9 cellular contexts compared by ENCODE assay signal in genomic region chr16:4501071-4501478, GRCh38. TPM values are rescaled to one million over a fixed set of nuclear protein-coding genes. Genes with fewer than 3 reads are reported as not detected.
DNase-seq lines count a peak whose midpoint lies in the region; ATAC-seq and TF ChIP-seq lines count a peak whose summit lies in the region.
"Had no signal": no experiment of that assay in that cellular context is flagged by ENCODE, and none has a peak within 500 bp of the region (broad histone marks: within the 10 kb centered on the region; RNA-seq: fewer than 3 reads in every experiment).

No MANE protein-coding gene starts in this region.

- POLR2A ChIA-PET in OCI-LY7 (lab: Charles Lee): interaction anchor here (1.5 kb wide), 1 partner anchor 11 kb away, joined by 3 read pairs; no protein-coding TSS in a partner anchor

- TF ChIP-seq CTCF in HFFc6 (IDR thresholded peaks at IDR 0.05) (no peak), left lung (IDR thresholded peaks at IDR 0.05) (no peak), OCI-LY7 (conservative IDR thresholded peaks at IDR 0.05; ENCODE audit: low read length) (no peak)

- CTCF ChIA-PET in OCI-LY7 (lab: Charles Lee; ENCODE audit: unreplicated experiment): no interaction called here

- H3K9me3 ChIP-seq in left lung (no peaks in the 10 kb centered on the region), OCI-LY7 (ENCODE audit: low read length) (no peaks in the 10 kb centered on the region)

- H3K9me2 ChIP-seq in OCI-LY7 (ENCODE audit: insufficient read depth, low read length): no peaks in the 10 kb centered on the region

- peak overlapping the region; percentile 82 for H3K27ac Mint-ChIP-seq in HFFc6
- H3K27ac Mint-ChIP-seq in stimulated activated effector memory CD8-positive, alpha-beta T cell treated with anti-CD3 and anti-CD28 coated beads, Interleukin-12 subunit alpha, Interleukin-12 subunit beta, amount 100 ng/mL, for 72 hours: peak overlapping the region; percentile 43

- peak; percentile 43 for ATAC-seq in left lung
- no peak for ATAC-seq in stimulated activated effector memory CD8-positive, alpha-beta T cell treated with anti-CD3 and anti-CD28 coated beads, Interleukin-12 subunit alpha, Interleukin-12 subunit beta, amount 100 ng/mL, for 72 hours

- H3K4me3 Mint-ChIP-seq in HFFc6: peak overlapping the region; percentile 71
- no peak overlapping the region for H3K4me3 Mint-ChIP-seq in stimulated activated effector memory CD8-positive, alpha-beta T cell treated with anti-CD3 and anti-CD28 coated beads, Interleukin-12 subunit alpha, Interleukin-12 subunit beta, amount 100 ng/mL, for 72 hours

- peaks cover 72% of the 10 kb centered on the region for H3K4me1 Mint-ChIP-seq in HFFc6 (ENCODE audit: low read depth)
- H3K4me1 Mint-ChIP-seq in stimulated activated effector memory CD8-positive, alpha-beta T cell treated with anti-CD3 and anti-CD28 coated beads, Interleukin-12 subunit alpha, Interleukin-12 subunit beta, amount 100 ng/mL, for 72 hours: peaks cover 64% of the 10 kb centered on the region

- H3K27me3 ChIP-seq in left lung: no peaks in the 10 kb centered on the region

- peak overlapping the region; percentile 96 for H3K27ac ChIP-seq in caudate nucleus (ENCODE audit: low read depth, low read length)
- peak overlapping the region; percentile 34 to 40 for H3K27ac ChIP-seq in left lung
- H3K27ac ChIP-seq in OCI-LY7 (ENCODE audit: low read depth, low read length, poor library complexity, severe bottlenecking): no peak overlapping the region

- no peak overlapping the region for H3K4me2 ChIP-seq in OCI-LY7 (ENCODE audit: low read length)

- H3K4me3 ChIP-seq in left lung (no peak overlapping the region), OCI-LY7 (ENCODE audit: low read depth, low read length, poor library complexity, severe bottlenecking) (no peak overlapping the region)

- H4K20me1 ChIP-seq in OCI-LY7 (ENCODE audit: insufficient read depth, low read length): 0 out of 2 replicates have a peak, but pooled peaks cover 5% of the 10 kb centered on the region

- intact Hi-C loops in left lung (cut with DNase I): no loop called here
- intact Hi-C loops in OCI-LY7 (cut with micrococcal nuclease; ENCODE audit: unreplicated experiment): no loop called here

- 0 out of 2 replicates have a peak, but pooled peaks cover 1% of the 10 kb centered on the region for H3K27me3 Mint-ChIP-seq in HFFc6 (ENCODE audit: insufficient read depth)

- DNase-seq in HFFc6: no peak
- DNase-seq in caudate nucleus (lab: John Stamatoyannopoulos, UW): peak in 5 of 61 donors; percentile 8 to 38 (median 23)
- DNase-seq in left lung: no peak
- no peak for DNase-seq in stimulated activated effector memory CD8-positive, alpha-beta T cell treated with anti-CD3 and anti-CD28 coated beads, Interleukin-12 subunit alpha, Interleukin-12 subunit beta, amount 100 ng/mL, for 72 hours (ENCODE audit: low spot score in 2 of 2)
- no peak for DNase-seq in activated gamma-delta T cell (lab: John Stamatoyannopoulos, UW)
- DNase-seq in NCI-H146 treated with DMSO at 0.1 percent for 48 hours (lab: John Stamatoyannopoulos, UW; ENCODE audit: unreplicated experiment): no peak
- DNase-seq in OCI-LY7 (ENCODE audit: low spot score): no peak
- no peak for DNase-seq in NCI-H510A (lab: John Stamatoyannopoulos, UW)
- DNase-seq: stimulated activated CD4-positive, alpha-beta T cell treated with anti-CD3 and anti-CD28 coated beads, Interleukin-2, amount 100 ng/mL, for 48 hours had no signal

- 0 out of 2 replicates have a peak, but pooled peaks cover 4% of the 10 kb centered on the region for H3K79me2 ChIP-seq in OCI-LY7 (ENCODE audit: insufficient read depth, low read depth, low read length)

- peaks cover 21% of the 10 kb centered on the region for H3K36me3 Mint-ChIP-seq in HFFc6 (ENCODE audit: low read depth)
- peaks cover 39% of the 10 kb centered on the region for H3K36me3 Mint-ChIP-seq in stimulated activated effector memory CD8-positive, alpha-beta T cell treated with anti-CD3 and anti-CD28 coated beads, Interleukin-12 subunit alpha, Interleukin-12 subunit beta, amount 100 ng/mL, for 72 hours

- H3K4me1 ChIP-seq in left lung (peaks cover 16 to 49% of the 10 kb centered on the region in 2 donors), OCI-LY7 (ENCODE audit: insufficient read depth, low read length, poor library complexity, severe bottlenecking) (peaks cover 21% of the 10 kb centered on the region)

- H3K36me3 ChIP-seq in left lung (peaks cover 0 to 22% of the 10 kb centered on the region in 2 donors), OCI-LY7 (ENCODE audit: insufficient read depth, low read length) (peaks cover 21% of the 10 kb centered on the region; the same call in 1 of the 2 replicates)

- H3K9me3 Mint-ChIP-seq in HFFc6: 0 out of 2 replicates have a peak, but pooled peaks cover 2% of the 10 kb centered on the region
- H3K9me3 Mint-ChIP-seq in stimulated activated effector memory CD8-positive, alpha-beta T cell treated with anti-CD3 and anti-CD28 coated beads, Interleukin-12 subunit alpha, Interleukin-12 subunit beta, amount 100 ng/mL, for 72 hours: no peaks in the 10 kb centered on the region

- BruUV-seq in OCI-LY7 (replicated peaks; lab: Mats Ljungman, UMichigan): no TSS peak

- no peak overlapping the region for H2AFZ ChIP-seq in OCI-LY7 (ENCODE audit: low read length)

RNA-seq across cellular contexts. Expression of gene HMOX2, which starts 24.9 kb away (rescaled TPM):
- 10 to 100 TPM; 45.2 to 60.5 (median 54.9) TPM for total RNA-seq in HFFc6 (2021; fragmentation: NEBNext Ultra II Directional; extraction: Animal tissue kit (Norgen Biotek cat#: 25700))
- 10 to 100 TPM; 50.8 to 51.5 TPM for total RNA-seq in left lung
- 46.0 and 55.2 TPM in 2 replicates for total RNA-seq in OCI-LY7 (2014; rRNA removed; shearing (Covaris generic))
- total RNA-seq in OCI-LY7 (2022): 37.0 and 39.5 TPM in 2 replicates

RNA-seq across cellular contexts. Expression of gene NMRAL1, which starts 26.6 kb away (rescaled TPM):
- total RNA-seq in HFFc6 (2021; fragmentation: NEBNext Ultra II Directional; extraction: Animal tissue kit (Norgen Biotek cat#: 25700)): 10 to 100 TPM; 26.2 to 37.2 (median 33.7) TPM
- total RNA-seq in left lung (10 to 100 TPM; 31.4 to 36.5 TPM), OCI-LY7 (2022) (114 and 139 TPM in 2 replicates)
- total RNA-seq in OCI-LY7 (2014; rRNA removed; shearing (Covaris generic)): 92.8 and 113 TPM in 2 replicates

RNA-seq across cellular contexts. Expression of gene CDIP1, which starts 37.5 kb away (rescaled TPM):
- 1 to 10 TPM; 5.0 to 8.3 (median 6.4) TPM for total RNA-seq in HFFc6 (2021; fragmentation: NEBNext Ultra II Directional; extraction: Animal tissue kit (Norgen Biotek cat#: 25700))
- total RNA-seq in left lung: 10 to 100 TPM; 22.2 to 27.0 TPM
- total RNA-seq in OCI-LY7 (2014; rRNA removed; shearing (Covaris generic)): 13.5 and 15.5 TPM in 2 replicates
- 33.2 and 34.2 TPM in 2 replicates for total RNA-seq in OCI-LY7 (2022)

RNA-seq across cellular contexts. Expression of gene C16orf96, which starts 55.1 kb away (rescaled TPM):
- not detected for total RNA-seq in HFFc6 (2021; fragmentation: NEBNext Ultra II Directional; extraction: Animal tissue kit (Norgen Biotek cat#: 25700))
- total RNA-seq in left lung (under 1 TPM; 0.17 to 0.18 TPM), OCI-LY7 (2022) (0.27 and 0.37 TPM in 2 replicates)
- 0.08 and 0.13 TPM in 2 replicates for total RNA-seq in OCI-LY7 (2014; rRNA removed; shearing (Covaris generic))
